Comparison of ENCODE assay signal across 8 cellular contexts in the genomic region with DNA sequence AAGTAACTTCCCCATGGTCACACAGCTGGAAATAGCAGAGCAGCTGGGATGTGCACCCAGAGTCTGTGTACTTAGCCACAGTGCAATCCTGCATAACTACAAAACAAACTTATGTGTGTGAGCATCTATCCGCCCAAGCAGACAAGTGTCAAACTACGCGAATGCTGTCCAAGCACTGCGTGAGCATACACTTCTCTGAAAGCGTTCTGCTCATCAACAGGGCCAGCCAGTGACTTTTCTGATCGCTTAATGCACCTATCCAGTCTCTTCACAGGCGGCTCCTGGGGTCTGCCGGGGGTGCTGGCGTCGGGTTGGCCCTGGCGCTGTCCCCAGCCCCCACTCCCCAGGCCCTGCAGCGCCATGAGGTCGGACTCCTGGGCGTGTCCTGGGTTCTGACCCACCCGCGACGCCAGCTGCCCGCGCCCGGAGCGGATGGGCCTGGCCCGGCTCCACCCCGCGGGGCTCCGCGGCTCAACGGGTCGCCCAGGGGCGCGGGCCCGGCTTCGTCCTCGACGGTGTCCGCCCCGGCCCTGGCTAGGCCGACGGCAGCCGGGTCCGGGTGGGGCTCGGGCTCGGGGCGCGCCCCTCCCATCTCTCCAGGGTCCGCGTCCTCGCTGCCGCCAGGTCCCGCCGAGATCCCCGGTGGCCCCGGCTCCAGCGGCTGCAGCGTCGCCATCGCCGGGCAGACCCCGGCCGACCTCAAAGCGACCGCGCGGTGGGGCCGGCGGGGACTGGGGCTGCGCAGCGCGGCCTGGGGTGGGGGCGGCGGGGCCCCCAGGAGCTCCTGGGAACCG. TPM values are rescaled to one million over a fixed set of nuclear protein-coding genes. Genes with fewer than 3 reads are reported as not detected.
DNase-seq lines count a peak whose midpoint lies in the region; ATAC-seq and TF ChIP-seq lines count a peak whose summit lies in the region.

No MANE protein-coding gene starts in this region.

- peak overlapping the region; percentile 89 to 95 for H3K4me3 ChIP-seq in cardiac fibroblast (replicated peaks in 1 of 2; ENCODE audit: low read depth in 2 of 2, low read length in 2 of 2)

- in situ Hi-C loops in G401 (cut with HindIII; ENCODE audit: low sequenced_read_pairs): no loop called here

- intact Hi-C loops in left colon (cut with DNase I, micrococcal nuclease): no loop called here

- peak overlapping the region; percentile 86 for H3K27ac ChIP-seq in substantia nigra (ENCODE audit: low read depth, low read length, poor library complexity, severe bottlenecking)

- ATAC-seq in left colon (peak; percentile 7), HG03571 (IDR thresholded peaks at IDR 0.05; ENCODE audit: unreplicated experiment) (no peak)

- DNase-seq in G401 (ENCODE audit: low spot score): peak; percentile 52
- DNase-seq in cardiac fibroblast (ENCODE audit: low read depth in 2 of 2): peak; percentile 5 to 22
- peak; percentile 30 to 46 for DNase-seq in left colon
- DNase-seq in substantia nigra (lab: John Stamatoyannopoulos, UW): peak in 14 of 49 donors; percentile 8 to 65 (median 28)
- no peak for DNase-seq in SHP77 (lab: John Stamatoyannopoulos, UW)
- no peak for DNase-seq in NCI-H446 treated with DMSO at 0.1 percent for 48 hours (lab: John Stamatoyannopoulos, UW)

- no peak for TF ChIP-seq CTCF in cardiac fibroblast (IDR thresholded peaks at IDR 0.05; ENCODE audit: low read depth, low read length)

- TF ChIP-seq RAD21 in Ishikawa (IDR thresholded peaks at IDR 0.05; ENCODE audit: low read depth): no peak

- TF ChIP-seq EP300 in Ishikawa (IDR thresholded peaks at IDR 0.05; ENCODE audit: borderline replicate concordance): no peak

TF ChIP-seq in Ishikawa, 13 proteins besides CTCF, POLR2A, EP300 and RAD21:
- TF ChIP-seq MAX (IDR thresholded peaks at IDR 0.05) (peak; percentile 50; the same call in 1 of the 2 replicates), ZBTB7A (IDR thresholded peaks at IDR 0.05; ENCODE audit: low read depth) (0 out of 2 replicates have a peak, but pooled peaks have one; percentile 22), CREB1 (IDR thresholded peaks at IDR 0.05; ENCODE audit: low read depth) (no peak), TAF1 (IDR thresholded peaks at IDR 0.05; ENCODE audit: low read depth) (no peak)
- TF ChIP-seq, protein P1, sequence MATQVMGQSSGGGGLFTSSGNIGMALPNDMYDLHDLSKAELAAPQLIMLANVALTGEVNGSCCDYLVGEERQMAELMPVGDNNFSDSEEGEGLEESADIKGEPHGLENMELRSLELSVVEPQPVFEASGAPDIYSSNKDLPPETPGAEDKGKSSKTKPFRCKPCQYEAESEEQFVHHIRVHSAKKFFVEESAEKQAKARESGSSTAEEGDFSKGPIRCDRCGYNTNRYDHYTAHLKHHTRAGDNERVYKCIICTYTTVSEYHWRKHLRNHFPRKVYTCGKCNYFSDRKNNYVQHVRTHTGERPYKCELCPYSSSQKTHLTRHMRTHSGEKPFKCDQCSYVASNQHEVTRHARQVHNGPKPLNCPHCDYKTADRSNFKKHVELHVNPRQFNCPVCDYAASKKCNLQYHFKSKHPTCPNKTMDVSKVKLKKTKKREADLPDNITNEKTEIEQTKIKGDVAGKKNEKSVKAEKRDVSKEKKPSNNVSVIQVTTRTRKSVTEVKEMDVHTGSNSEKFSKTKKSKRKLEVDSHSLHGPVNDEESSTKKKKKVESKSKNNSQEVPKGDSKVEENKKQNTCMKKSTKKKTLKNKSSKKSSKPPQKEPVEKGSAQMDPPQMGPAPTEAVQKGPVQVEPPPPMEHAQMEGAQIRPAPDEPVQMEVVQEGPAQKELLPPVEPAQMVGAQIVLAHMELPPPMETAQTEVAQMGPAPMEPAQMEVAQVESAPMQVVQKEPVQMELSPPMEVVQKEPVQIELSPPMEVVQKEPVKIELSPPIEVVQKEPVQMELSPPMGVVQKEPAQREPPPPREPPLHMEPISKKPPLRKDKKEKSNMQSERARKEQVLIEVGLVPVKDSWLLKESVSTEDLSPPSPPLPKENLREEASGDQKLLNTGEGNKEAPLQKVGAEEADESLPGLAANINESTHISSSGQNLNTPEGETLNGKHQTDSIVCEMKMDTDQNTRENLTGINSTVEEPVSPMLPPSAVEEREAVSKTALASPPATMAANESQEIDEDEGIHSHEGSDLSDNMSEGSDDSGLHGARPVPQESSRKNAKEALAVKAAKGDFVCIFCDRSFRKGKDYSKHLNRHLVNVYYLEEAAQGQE (IDR thresholded peaks at IDR 0.05; ENCODE audit: low read depth): no peak

RNA-seq across cellular contexts. Expression of gene ZNF141, which starts 1.3 kb away (rescaled TPM):
- total RNA-seq in G401 (2014; rRNA removed; shearing (Covaris generic)): 10.8 and 21.2 TPM in 2 replicates
- 10 to 100 TPM; 19.5 to 21.4 TPM for total RNA-seq in left colon

RNA-seq across cellular contexts. Expression of gene ZNF732, which starts 31.0 kb away (rescaled TPM):
- 0.55 and 6.4 TPM in 2 replicates for total RNA-seq in G401 (2014; rRNA removed; shearing (Covaris generic))
- under 1 TPM in 1 of 2 donors, not detected in 1; 0.21 TPM for total RNA-seq in left colon

Comparison
In these comparisons a context has a peak if more than half of its experiments do, and no peak if none do; other contexts are left out.
1. DNase-seq: peak in G401 (single experiment), cardiac fibroblast (2 of 2) and left colon (2 of 2); none in SHP77 (0 of 2) and NCI-H446 treated with DMSO at 0.1 percent for 48 hours (single experiment).